Comparison of ENCODE assay signal across 28 cellular contexts in the genomic region with DNA sequence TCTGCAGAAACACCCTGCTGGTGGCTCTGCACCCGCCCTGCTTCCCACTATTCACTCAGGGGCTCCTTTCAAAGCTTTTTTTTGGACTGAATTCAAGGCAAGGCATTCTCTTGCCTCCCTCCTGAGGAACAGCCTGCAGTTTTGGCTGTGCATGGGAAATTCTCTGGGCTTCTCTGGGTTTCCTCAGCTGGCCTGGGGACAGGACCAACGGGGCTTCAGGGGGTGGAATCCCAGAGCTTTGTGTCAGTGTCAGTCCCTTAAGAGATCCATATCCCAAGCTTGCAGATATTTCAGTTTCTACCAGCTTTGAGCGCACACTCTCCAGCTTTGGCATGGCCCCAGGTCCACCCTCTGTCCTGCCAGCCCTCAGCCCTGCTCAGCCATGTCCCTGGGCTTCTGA. TPM values are rescaled to one million over a fixed set of nuclear protein-coding genes. Genes with fewer than 3 reads are reported as not detected.
"Had no signal": no experiment of that assay in that cellular context is flagged by ENCODE, and none has a peak within 500 bp of the region (broad histone marks: within the 10 kb centered on the region; RNA-seq: fewer than 3 reads in every experiment).

No MANE protein-coding gene starts in this region.

- H3K27ac Mint-ChIP-seq: dendritic cell treated with granulocyte-macrophage colony-stimulating factor and Interleukin-4, amounts not matched to agents 40 ng/mL and 50 ng/mL, for 4 days; effector memory CD8-positive, alpha-beta T cell; stimulated activated effector memory CD8-positive, alpha-beta T cell treated with anti-CD3 and anti-CD28 coated beads, Interleukin-12 subunit alpha, Interleukin-12 subunit beta, amount 100 ng/mL, for 72 hours; type B pancreatic cell had no signal

- DNase-seq: effector memory CD8-positive, alpha-beta T cell; esophagus squamous epithelium; foreskin fibroblast; head of caudate nucleus; left colon; left ventricle myocardium superior; mesenchymal stem cell; naive B cell; ovary; stimulated activated CD4-positive, alpha-beta T cell treated with anti-CD3 and anti-CD28 coated beads, Interleukin-4, amount 100 ng/mL, for 1 hour; stimulated activated CD8-positive, alpha-beta memory T cell treated with anti-CD3 and anti-CD28 coated beads, Interleukin-4, amount 100 ng/mL, for 48 hours; stimulated activated naive CD8-positive, alpha-beta T cell treated with anti-CD3 and anti-CD28 coated beads, Interleukin-15, Interleukin-2, amounts not matched to agents 100 U/mL and 50 U/mL, for 24 hours had no signal

- H2AFZ ChIP-seq: hepatocyte had no signal

- H3K9me3 ChIP-seq: esophagus squamous epithelium, gastroesophageal sphincter, ovary, prostate gland, right lobe of liver, suprapubic skin, thyroid gland had no signal

- H3K4me3 ChIP-seq: esophagus squamous epithelium, gastroesophageal sphincter, hepatocyte, lung, ovary, prostate gland, right lobe of liver, suprapubic skin, thyroid gland had no signal

- ATAC-seq: effector memory CD8-positive, alpha-beta T cell; gastroesophageal sphincter; left colon; left ventricle myocardium superior; right lobe of liver; stimulated activated effector memory CD8-positive, alpha-beta T cell treated with anti-CD3 and anti-CD28 coated beads, Interleukin-12 subunit alpha, Interleukin-12 subunit beta, amount 100 ng/mL, for 72 hours; stimulated activated naive CD8-positive, alpha-beta T cell treated with anti-CD3 and anti-CD28 coated beads, Interleukin-15, Interleukin-2, amounts not matched to agents 100 U/mL and 50 U/mL, for 24 hours had no signal

- H3K36me3 Mint-ChIP-seq: type B pancreatic cell had no signal

- H3K9me3 Mint-ChIP-seq: dendritic cell treated with granulocyte-macrophage colony-stimulating factor and Interleukin-4, amounts not matched to agents 40 ng/mL and 50 ng/mL, for 4 days; effector memory CD8-positive, alpha-beta T cell; nephron; stimulated activated effector memory CD8-positive, alpha-beta T cell treated with anti-CD3 and anti-CD28 coated beads, Interleukin-12 subunit alpha, Interleukin-12 subunit beta, amount 100 ng/mL, for 72 hours; type B pancreatic cell had no signal

- H3K4me2 ChIP-seq: hepatocyte had no signal

- H3K4me3 Mint-ChIP-seq: dendritic cell treated with granulocyte-macrophage colony-stimulating factor and Interleukin-4, amounts not matched to agents 40 ng/mL and 50 ng/mL, for 4 days; stimulated activated effector memory CD8-positive, alpha-beta T cell treated with anti-CD3 and anti-CD28 coated beads, Interleukin-12 subunit alpha, Interleukin-12 subunit beta, amount 100 ng/mL, for 72 hours had no signal

- H3K36me3 ChIP-seq: esophagus squamous epithelium, gastroesophageal sphincter, ovary, prostate gland, right lobe of liver, suprapubic skin, thyroid gland had no signal

- H3K79me2 ChIP-seq: hepatocyte had no signal

- H3K27ac ChIP-seq: epithelial cell of prostate, esophagus squamous epithelium, gastroesophageal sphincter, hepatocyte, ovary, prostate gland, right lobe of liver, suprapubic skin, thyroid gland had no signal

- FAIRE-seq: colon, urothelium cell line had no signal

- H3K4me1 ChIP-seq: prostate gland had no signal

- H3K27me3 ChIP-seq: ovary, thyroid gland had no signal

RNA-seq across cellular contexts. Expression of a gene that starts 2.0 kb away (rescaled TPM):
- total RNA-seq: esophagus squamous epithelium, gastroesophageal sphincter, hepatocyte, kidney epithelial cell, left colon, left ventricle myocardium superior, lung, ovary, renal cortical epithelial cell, right lobe of liver, suprapubic skin, thyroid gland had no signal
- polyA plus RNA-seq: hepatocyte, lung, ovary had no signal
